Comparison of ENCODE assay signal across 12 cellular contexts in genomic region chr1:153573351-153573750, GRCh38. TPM values are rescaled to one million over a fixed set of nuclear protein-coding genes. Genes with fewer than 3 reads are reported as not detected.
DNase-seq lines count a peak whose midpoint lies in the region; ATAC-seq and TF ChIP-seq lines count a peak whose summit lies in the region.
"Had no signal": no experiment of that assay in that cellular context is flagged by ENCODE, and none has a peak within 500 bp of the region (broad histone marks: within the 10 kb centered on the region; RNA-seq: fewer than 3 reads in every experiment).

No MANE protein-coding gene starts in this region.

- CTCF ChIA-PET in SK-N-SH (lab: Yijun Ruan, JAX), result interaction anchor here (0.6 to 7.4 kb wide), 25 partner anchors 8 to 221 kb away, joined by 3 to 283 read pairs (median 7); partner anchors contain the start of genes CHTOP, NPR1, S100A14 and S100A16

- TF ChIP-seq EP300 in SK-N-SH (IDR thresholded peaks at IDR 0.05; ENCODE audit: borderline replicate concordance in 1 of 2, low read depth in 1 of 2, low read length in 1 of 2), result no peak

- peaks cover 6 to 14% of the 10 kb centered on the region in 2 experiments; a peak in 3 of 4 replicates for H3K4me1 ChIP-seq in SK-N-SH (ENCODE audit: control insufficient read depth in 1 of 2, insufficient read depth in 2 of 2, low read depth in 1 of 2, low read length in 1 of 2)
- peaks cover 9 to 28% (median 20%) of the 10 kb centered on the region in 5 donors for H3K4me1 ChIP-seq in subcutaneous abdominal adipose tissue (ENCODE audit: control insufficient read depth in 5 of 5, insufficient read depth in 5 of 5, low read length in 5 of 5)

- DNase-seq in SK-N-SH (no peak), WERI-Rb-1 (no peak), fibroblast of peridontal ligament (ENCODE audit: extremely low read depth) (peak; percentile 38), LoVo (ENCODE audit: low spot score) (no peak), SHP77 treated with DMSO at 0.1 percent for 48 hours (lab: John Stamatoyannopoulos, UW) (no peak)
- DNase-seq: hippocampal formation; NCI-H146; stimulated activated CD4-positive, alpha-beta T cell treated with anti-CD3 and anti-CD28 coated beads, Interleukin-15, amount 100 ng/mL, for 24 hours had no signal

- H3K9ac ChIP-seq in SK-N-SH (no peak overlapping the region), subcutaneous abdominal adipose tissue (ENCODE audit: low read length in 5 of 5) (peak overlapping the region in 2 of 5 donors; percentile 1 to 75)

- TF ChIP-seq CTCF in SK-N-SH (IDR thresholded peaks at IDR 0.05) (no peak), WERI-Rb-1 (IDR thresholded peaks at IDR 0.05; ENCODE audit: low read depth, low read length) (no peak)

- H3K4me2 ChIP-seq in SK-N-SH, result 0 out of 2 replicates have a peak overlapping the region, but pooled peaks have one; percentile 7

- no peaks in the 10 kb centered on the region for H3K27me3 ChIP-seq in SK-N-SH (ENCODE audit: insufficient read depth)
- no peaks in the 10 kb centered on the region for H3K27me3 ChIP-seq in WERI-Rb-1 (ENCODE audit: insufficient read depth, low read depth, severe bottlenecking)
- no peaks in the 10 kb centered on the region for H3K27me3 ChIP-seq in subcutaneous abdominal adipose tissue (ENCODE audit: control insufficient read depth in 5 of 5, insufficient read depth in 4 of 5, low read length in 5 of 5)

- no peaks in the 10 kb centered on the region for H3K9me2 ChIP-seq in SK-N-SH

- TF ChIP-seq RAD21 in SK-N-SH (IDR thresholded peaks at IDR 0.05; ENCODE audit: low read length), result no peak

- no peaks in the 10 kb centered on the region for H3K36me3 ChIP-seq in SK-N-SH (replicated peaks in 1 of 2; ENCODE audit: control insufficient read depth in 1 of 2, insufficient read depth in 2 of 2, low read length in 1 of 2)
- H3K36me3 ChIP-seq in WERI-Rb-1, result no peaks in the 10 kb centered on the region
- H3K36me3 ChIP-seq in subcutaneous abdominal adipose tissue (ENCODE audit: control insufficient read depth in 5 of 5, insufficient read depth in 5 of 5, low read length in 5 of 5), result no peaks in the 10 kb centered on the region

- POLR2A ChIA-PET in SK-N-SH (lab: Yijun Ruan, JAX), result interaction anchor here (2.1 kb wide), 1 partner anchor 61 kb away, joined by 12 read pairs; the partner anchor contains the start of gene CHTOP

- peaks cover 22% of the 10 kb centered on the region for H3F3A ChIP-seq in SK-N-SH (replicated peaks; ENCODE audit: insufficient read depth)

- WGBS in SK-N-SH (ENCODE audit: low lambda C conversion rate), result 81% methylated on average over 3 of the region's 3 CpGs

- H3K4me3 ChIP-seq in SK-N-SH (ENCODE audit: low read depth in 2 of 2, low read length in 1 of 2), result no peak overlapping the region
- no peak overlapping the region for H3K4me3 ChIP-seq in WERI-Rb-1 (ENCODE audit: low read depth, low read length)
- H3K4me3 ChIP-seq in subcutaneous abdominal adipose tissue (ENCODE audit: low read depth in 1 of 5, low read length in 5 of 5), result no peak overlapping the region
- H3K4me3 ChIP-seq: A549 had no signal

- no peaks in the 10 kb centered on the region for H4K20me1 ChIP-seq in SK-N-SH (ENCODE audit: insufficient read depth)

- ATAC-seq in SK-N-SH treated with all-trans-retinoic acid at 6 μM for 48 hours, result no peak
- ATAC-seq in HG03280 (IDR thresholded peaks at IDR 0.05; ENCODE audit: unreplicated experiment), result no peak

- peak overlapping the region in 1 of 2 experiments; percentile 77; a peak in 2 of 4 replicates for H3K27ac ChIP-seq in SK-N-SH (ENCODE audit: low read depth in 2 of 2, low read length in 1 of 2)
- 0 out of 2 replicates have a peak overlapping the region, but pooled peaks have one; percentile 0 for H3K27ac ChIP-seq in WERI-Rb-1
- peak overlapping the region; percentile 75 for H3K27ac ChIP-seq in subcutaneous abdominal adipose tissue (ENCODE audit: low read depth, low read length)

- peak overlapping the region; percentile 79 for H2AFZ ChIP-seq in SK-N-SH (ENCODE audit: low read depth)

- H3K79me2 ChIP-seq in SK-N-SH (ENCODE audit: insufficient read depth), result no peaks in the 10 kb centered on the region

- no peaks in the 10 kb centered on the region for H3K9me3 ChIP-seq in SK-N-SH
- H3K9me3 ChIP-seq in WERI-Rb-1 (ENCODE audit: severe bottlenecking), result peaks cover 11% of the 10 kb centered on the region
- H3K9me3 ChIP-seq in subcutaneous abdominal adipose tissue (ENCODE audit: control insufficient read depth in 5 of 5, low read length in 5 of 5), result no peaks in the 10 kb centered on the region
- H3K9me3 ChIP-seq: A549 had no signal

TF ChIP-seq in SK-N-SH, 30 proteins besides CTCF, POLR2A, EP300 and RAD21:
- TF ChIP-seq NFIC (IDR thresholded peaks at IDR 0.05; ENCODE audit: borderline replicate concordance), result no peak
TF ChIP-seq in SK-N-SH: peak in this region for 0.

TF ChIP-seq in SK-N-SH treated with all-trans-retinoic acid at 6 μM for 48 hours, 23 proteins besides CTCF, POLR2A, EP300 and RAD21 (continues in another document):
- TF ChIP-seq ZFP30 (CRISPR knock-in tag; IDR thresholded peaks at IDR 0.05) (no peak), OSR1 (CRISPR knock-in tag; IDR thresholded peaks at IDR 0.05) (no peak), ARNTL (CRISPR knock-in tag; IDR thresholded peaks at IDR 0.05; ENCODE audit: borderline replicate concordance, low read depth) (no peak), PATZ1 (CRISPR knock-in tag; IDR thresholded peaks at IDR 0.05; ENCODE audit: borderline replicate concordance) (no peak), BACH2 (CRISPR knock-in tag; IDR thresholded peaks at IDR 0.05; ENCODE audit: borderline replicate concordance) (no peak), CREB5 (CRISPR knock-in tag; IDR thresholded peaks at IDR 0.05; ENCODE audit: low read depth) (no peak), ESRRG (CRISPR knock-in tag; IDR thresholded peaks at IDR 0.05) (no peak), GLIS3 (CRISPR knock-in tag; IDR thresholded peaks at IDR 0.05) (no peak)

RNA-seq across cellular contexts. Expression of gene S100A2, which starts 7.7 kb away (rescaled TPM):
- 27.3 and 31.4 TPM in 2 replicates for polyA plus RNA-seq in SK-N-SH (2012; rRNA removed)
- 27.2 and 29.0 TPM in 2 replicates for polyA plus RNA-seq in SK-N-SH (2012; cell fraction: cytosol; rRNA removed)
- 13.3 and 23.8 TPM in 2 replicates for polyA plus RNA-seq in SK-N-SH (2012; cell fraction: nucleus; rRNA removed)

RNA-seq across cellular contexts. Expression of gene S100A3, which starts 24.3 kb away (rescaled TPM):
- polyA plus RNA-seq in SK-N-SH (2012; rRNA removed), result 11.8 and 13.1 TPM in 2 replicates
- polyA plus RNA-seq in SK-N-SH (2012; cell fraction: cytosol; rRNA removed), result 7.1 and 10.2 TPM in 2 replicates
- 5.7 and 6.0 TPM in 2 replicates for polyA plus RNA-seq in SK-N-SH (2012; cell fraction: nucleus; rRNA removed)

RNA-seq across cellular contexts. Expression of gene S100A4, which starts 27.7 kb away (rescaled TPM):
- 24.6 and 25.4 TPM in 2 replicates for polyA plus RNA-seq in SK-N-SH (2012; rRNA removed)
- 19.7 and 25.3 TPM in 2 replicates for polyA plus RNA-seq in SK-N-SH (2012; cell fraction: cytosol; rRNA removed)
- 8.0 and 9.0 TPM in 2 replicates for polyA plus RNA-seq in SK-N-SH (2012; cell fraction: nucleus; rRNA removed)

RNA-seq across cellular contexts. Expression of gene S100A5, which starts 32.6 kb away (rescaled TPM):
- 0.15 TPM in 1 of 2 replicates, not detected in the other for polyA plus RNA-seq in SK-N-SH (2012; rRNA removed)
- 0.12 TPM in 1 of 2 replicates, not detected in the other for polyA plus RNA-seq in SK-N-SH (2012; cell fraction: cytosol; rRNA removed)
- not detected in 2 replicates for polyA plus RNA-seq in SK-N-SH (2012; cell fraction: nucleus; rRNA removed)

RNA-seq across cellular contexts. Expression of gene S100A6, which starts 37.6 kb away (rescaled TPM):
- polyA plus RNA-seq in SK-N-SH (2012; rRNA removed), result 844 and 895 TPM in 2 replicates
- 725 and 778 TPM in 2 replicates for polyA plus RNA-seq in SK-N-SH (2012; cell fraction: cytosol; rRNA removed)
- polyA plus RNA-seq in SK-N-SH (2012; cell fraction: nucleus; rRNA removed), result 349 and 492 TPM in 2 replicates
